In genomic region chr1:2808831-2809605, GRCh38 we compare ENCODE assay signal across 9 cellular contexts.
"Had no signal": no experiment of that assay in that cellular context is flagged by ENCODE, and none has a peak within 500 bp of the region (broad histone marks: within the 10 kb centered on the region; RNA-seq: fewer than 3 reads in every experiment).

No MANE protein-coding gene starts in this region.

- H3K4me3 ChIP-seq: GM23248, HAP-1, K562 had no signal

- FAIRE-seq: K562 had no signal

- ATAC-seq: HCT116, K562 had no signal

- H3K9me3 ChIP-seq: HAP-1 had no signal

- H3K36me3 ChIP-seq: HAP-1 had no signal

- DNase-seq: GM23248, GOT3, H7, HFFc6, IMR-90 had no signal

- H3K9ac ChIP-seq: GM23248 had no signal

- H2AFZ ChIP-seq: GM23248 had no signal

- H3K4me1 ChIP-seq: HAP-1 had no signal

- H3K27ac ChIP-seq: GM23248, HL-60 had no signal
